In genomic region chr4:184384056-184384809, GRCh38 we compare ENCODE assay signal across 1 cellular context.
TF ChIP-seq lines count a peak whose summit lies in the region.

No MANE protein-coding gene starts in this region.

TF ChIP-seq in HepG2, 621 proteins besides CTCF, POLR2A, EP300 and RAD21 (continued from another document and continues in another):
- TF ChIP-seq KLF9 (CRISPR knock-in tag; IDR thresholded peaks at IDR 0.05; ENCODE audit: low read depth), result no peak
- TF ChIP-seq PRDM4 (CRISPR knock-in tag; IDR thresholded peaks at IDR 0.05; ENCODE audit: borderline replicate concordance), result no peak
- TF ChIP-seq KDM6A (CRISPR knock-in tag; IDR thresholded peaks at IDR 0.05; ENCODE audit: low read depth), result peak; percentile 67; the same call in 1 of the 2 replicates
- TF ChIP-seq ZNF784 (CRISPR knock-in tag; IDR thresholded peaks at IDR 0.05; ENCODE audit: borderline replicate concordance), result 0 out of 2 replicates have a peak, but pooled peaks have one; percentile 27
- TF ChIP-seq NCOA2 (CRISPR knock-in tag; IDR thresholded peaks at IDR 0.05), result peak; percentile 88
- TF ChIP-seq ARNTL (CRISPR knock-in tag; IDR thresholded peaks at IDR 0.05), result peak; percentile 22; the same call in 1 of the 2 replicates
- 0 out of 2 replicates have a peak, but pooled peaks have one; percentile 15 for TF ChIP-seq ZFX (CRISPR knock-in tag; IDR thresholded peaks at IDR 0.05; ENCODE audit: low read depth)
- TF ChIP-seq RXRA (CRISPR knock-in tag; IDR thresholded peaks at IDR 0.05), result peak; percentile 42; the same call in 1 of the 2 replicates
- no peak for TF ChIP-seq ARNT (IDR thresholded peaks at IDR 0.05)
- TF ChIP-seq MAF1 (CRISPR knock-in tag; IDR thresholded peaks at IDR 0.05; ENCODE audit: borderline replicate concordance), result 0 out of 2 replicates have a peak, but pooled peaks have one; percentile 42
- TF ChIP-seq ZNF607 (CRISPR knock-in tag; IDR thresholded peaks at IDR 0.05; ENCODE audit: borderline replicate concordance), result no peak
- peak; percentile 81; the same call in 1 of the 2 replicates for TF ChIP-seq PHF21A (CRISPR knock-in tag; IDR thresholded peaks at IDR 0.05)
- no peak for TF ChIP-seq ZNF20 (CRISPR knock-in tag; IDR thresholded peaks at IDR 0.05)
- TF ChIP-seq ZNF281 (CRISPR knock-in tag; IDR thresholded peaks at IDR 0.05; ENCODE audit: borderline replicate concordance), result peak; percentile 40; the same call in 1 of the 2 replicates
- peak; percentile 41; the same call in 1 of the 2 replicates for TF ChIP-seq ZBTB25 (CRISPR knock-in tag; IDR thresholded peaks at IDR 0.05)
- TF ChIP-seq ZNF292 (CRISPR knock-in tag; IDR thresholded peaks at IDR 0.05; ENCODE audit: borderline replicate concordance, low read depth), result peak; percentile 86; the same call in 1 of the 2 replicates
- peak; percentile 80 for TF ChIP-seq FOXO1 (CRISPR knock-in tag; IDR thresholded peaks at IDR 0.05)
- TF ChIP-seq ZNF687 (CRISPR knock-in tag; IDR thresholded peaks at IDR 0.05), result peak; percentile 86
- TF ChIP-seq HNF4A (CRISPR knock-in tag; IDR thresholded peaks at IDR 0.05), result peak; percentile 76
- peak; percentile 21; the same call in 1 of the 2 replicates for TF ChIP-seq ZNF350 (CRISPR knock-in tag; IDR thresholded peaks at IDR 0.05; ENCODE audit: borderline replicate concordance, low read depth)
- peak; percentile 38; the same call in 1 of the 2 replicates for TF ChIP-seq HOMEZ (CRISPR knock-in tag; IDR thresholded peaks at IDR 0.05; ENCODE audit: low read depth)
- no peak; the same call in 1 of the 2 replicates for TF ChIP-seq ZSCAN9 (CRISPR knock-in tag; IDR thresholded peaks at IDR 0.05; ENCODE audit: borderline replicate concordance)
- peak; percentile 45; the same call in 1 of the 2 replicates for TF ChIP-seq NCOR1 (IDR thresholded peaks at IDR 0.05; ENCODE audit: borderline replicate concordance, low read length)
- TF ChIP-seq ZBTB43 (CRISPR knock-in tag; conservative IDR thresholded peaks at IDR 0.05), result peak; percentile 74; the same call in 1 of the 2 replicates
- TF ChIP-seq HNRNPH1 (optimal IDR thresholded peaks at IDR 0.05; ENCODE audit: low read depth, low read length), result no peak
- peak; percentile 47 for TF ChIP-seq RBFOX2 (IDR thresholded peaks at IDR 0.05; ENCODE audit: low read depth, low read length)
- no peak for TF ChIP-seq PREB (CRISPR knock-in tag; IDR thresholded peaks at IDR 0.05)
- peak; percentile 42; the same call in 1 of the 2 replicates for TF ChIP-seq ZNF501 (CRISPR knock-in tag; IDR thresholded peaks at IDR 0.05)
- 0 out of 2 replicates have a peak, but pooled peaks have one; percentile 32 for TF ChIP-seq TFDP2 (CRISPR knock-in tag; IDR thresholded peaks at IDR 0.05)
- TF ChIP-seq NKX3-1 (CRISPR knock-in tag; IDR thresholded peaks at IDR 0.05), result no peak
- TF ChIP-seq SKI (IDR thresholded peaks at IDR 0.05; ENCODE audit: partially characterized antibody), result peak; percentile 67
- no peak for TF ChIP-seq ATF7 (IDR thresholded peaks at IDR 0.05)
- 0 out of 2 replicates have a peak, but pooled peaks have one; percentile 55 for TF ChIP-seq ATF7 (CRISPR knock-in tag; IDR thresholded peaks at IDR 0.05)
- peak; percentile 56; the same call in 1 of the 2 replicates for TF ChIP-seq ELF3 (CRISPR knock-in tag; IDR thresholded peaks at IDR 0.05)
- peak; percentile 57; the same call in 1 of the 2 replicates for TF ChIP-seq FOXK1 (CRISPR knock-in tag; IDR thresholded peaks at IDR 0.05; ENCODE audit: borderline replicate concordance, low read depth)
- no peak for TF ChIP-seq WIZ (CRISPR knock-in tag; IDR thresholded peaks at IDR 0.05)
- TF ChIP-seq KDM3A (CRISPR knock-in tag; IDR thresholded peaks at IDR 0.05; ENCODE audit: low read depth), result 0 out of 2 replicates have a peak, but pooled peaks have one; percentile 37
- 0 out of 2 replicates have a peak, but pooled peaks have one; percentile 17 for TF ChIP-seq ZNF747 (CRISPR knock-in tag; IDR thresholded peaks at IDR 0.05; ENCODE audit: borderline replicate concordance)
- TF ChIP-seq ZNF224 (CRISPR knock-in tag; IDR thresholded peaks at IDR 0.05), result no peak
- 0 out of 2 replicates have a peak, but pooled peaks have one; percentile 32 for TF ChIP-seq ZNF136 (CRISPR knock-in tag; IDR thresholded peaks at IDR 0.05; ENCODE audit: low read depth)
- 0 out of 2 replicates have a peak, but pooled peaks have one; percentile 62 for TF ChIP-seq ZNF230 (CRISPR knock-in tag; IDR thresholded peaks at IDR 0.05)
- TF ChIP-seq TFDP1 (CRISPR knock-in tag; IDR thresholded peaks at IDR 0.05; ENCODE audit: borderline replicate concordance), result peak; percentile 58; the same call in 1 of the 2 replicates
